In the genomic region with DNA sequence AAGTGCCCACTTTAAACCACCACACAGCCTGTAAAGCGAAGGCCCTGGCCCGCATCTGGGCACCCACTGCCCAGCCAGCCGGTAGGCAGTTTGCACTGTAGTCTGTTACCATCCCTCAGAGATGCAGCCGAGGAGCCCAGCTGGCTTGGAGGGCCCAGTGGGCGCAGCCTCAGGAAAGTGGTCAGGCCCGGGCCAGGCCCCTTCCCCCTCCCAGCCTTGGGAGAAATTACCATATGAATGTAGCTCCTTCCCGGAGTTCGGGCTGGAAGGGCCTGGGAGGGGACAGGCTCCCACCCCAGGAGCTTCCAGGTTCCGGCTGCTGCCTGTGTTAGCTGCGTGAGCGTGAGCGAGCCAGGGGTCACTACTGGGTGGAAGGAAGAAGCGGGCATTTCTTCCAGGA, we compare ENCODE assay signal across 8 cellular contexts.
DNase-seq lines count a peak whose midpoint lies in the region; ATAC-seq and TF ChIP-seq lines count a peak whose summit lies in the region.

No MANE protein-coding gene starts in this region.

- DNase-seq in HL-60 (ENCODE audit: low read depth in 1 of 2, low spot score in 1 of 2) (no peak), NCI-H524 treated with DMSO at 0.1 percent for 48 hours (lab: John Stamatoyannopoulos, UW) (no peak), amniotic stem cell (lab: John Stamatoyannopoulos, UW) (no peak)
- no peak for DNase-seq in activated naive CD4-positive, alpha-beta T cell treated with anti-CD3 and anti-CD28 coated beads, Interleukin-2, amount 50 U/mL, for 72 hours (ENCODE audit: low spot score in 2 of 2)

- H3K9ac ChIP-seq in iPS-18a (ENCODE audit: low read length) (peak overlapping the region; percentile 63), skeletal muscle tissue (ENCODE audit: low read depth in 1 of 3, low read length in 3 of 3) (peak overlapping the region in 1 of 3 donors; percentile 8)

- H3K9me3 ChIP-seq in iPS-18a (ENCODE audit: control insufficient read depth, low read depth, low read length), result no peaks in the 10 kb centered on the region
- H3K9me3 ChIP-seq in skeletal muscle tissue (ENCODE audit: control insufficient read depth in 3 of 3, low read length in 3 of 3), result no peaks in the 10 kb centered on the region

- H3K27ac ChIP-seq in HL-60 (replicated peaks), result peak overlapping the region; percentile 93
- peak overlapping the region; percentile 92 for H3K27ac ChIP-seq in iPS-18a (ENCODE audit: low read length)
- peak overlapping the region; percentile 54 for H3K27ac ChIP-seq in skeletal muscle tissue (ENCODE audit: low read depth, low read length)

- peaks cover 9 to 22% of the 10 kb centered on the region in 2 donors for H3K9me3 Mint-ChIP-seq in activated naive CD4-positive, alpha-beta T cell treated with anti-CD3 and anti-CD28 coated beads, Interleukin-2, amount 50 U/mL, for 72 hours

- ATAC-seq in activated naive CD4-positive, alpha-beta T cell treated with anti-CD3 and anti-CD28 coated beads, Interleukin-2, amount 50 U/mL, for 72 hours, result peak in 1 of 2 donors; percentile 1
- ATAC-seq in HG02973 (IDR thresholded peaks at IDR 0.05; ENCODE audit: unreplicated experiment) (no peak), GM21723 (IDR thresholded peaks at IDR 0.05; ENCODE audit: unreplicated experiment) (no peak)

- H3K4me1 ChIP-seq in iPS-18a (ENCODE audit: control insufficient read depth, low read depth, low read length), result peaks cover 41% of the 10 kb centered on the region
- peaks cover 19 to 43% (median 38%) of the 10 kb centered on the region in 3 donors for H3K4me1 ChIP-seq in skeletal muscle tissue (ENCODE audit: control insufficient read depth in 3 of 3, insufficient read depth in 3 of 3, low read length in 3 of 3)

- H3K4me3 ChIP-seq in HL-60 (replicated peaks; ENCODE audit: insufficient read depth, low read length) (no peak overlapping the region), iPS-18a (ENCODE audit: low read length) (peak overlapping the region; percentile 52), skeletal muscle tissue (ENCODE audit: low read length in 3 of 3) (no peak overlapping the region)

- peak overlapping the region; percentile 86 to 95 for H3K27ac Mint-ChIP-seq in activated naive CD4-positive, alpha-beta T cell treated with anti-CD3 and anti-CD28 coated beads, Interleukin-2, amount 50 U/mL, for 72 hours

- no peak for TF ChIP-seq CTCF in HL-60 (IDR thresholded peaks at IDR 0.05; ENCODE audit: insufficient read depth, low read length)

- H3K27me3 ChIP-seq in HL-60 (ENCODE audit: insufficient read depth, poor library complexity, severe bottlenecking), result no peaks in the 10 kb centered on the region
- H3K27me3 ChIP-seq in iPS-18a (ENCODE audit: control insufficient read depth, insufficient read depth, low read length), result no peaks in the 10 kb centered on the region
- no peaks in the 10 kb centered on the region for H3K27me3 ChIP-seq in skeletal muscle tissue (ENCODE audit: control insufficient read depth in 3 of 3, insufficient read depth in 3 of 3, low read length in 3 of 3)

- peaks cover 7% of the 10 kb centered on the region for H3K36me3 ChIP-seq in iPS-18a (ENCODE audit: control insufficient read depth, low read depth, low read length)
- peaks cover 0 to 3% (median 2%) of the 10 kb centered on the region in 3 donors for H3K36me3 ChIP-seq in skeletal muscle tissue (ENCODE audit: control insufficient read depth in 3 of 3, insufficient read depth in 3 of 3, low read length in 3 of 3)

- H3K36me3 Mint-ChIP-seq in activated naive CD4-positive, alpha-beta T cell treated with anti-CD3 and anti-CD28 coated beads, Interleukin-2, amount 50 U/mL, for 72 hours, result peaks cover 28 to 67% of the 10 kb centered on the region in 2 donors
